ENCODE assay signal across 18 cellular contexts in the genomic region with DNA sequence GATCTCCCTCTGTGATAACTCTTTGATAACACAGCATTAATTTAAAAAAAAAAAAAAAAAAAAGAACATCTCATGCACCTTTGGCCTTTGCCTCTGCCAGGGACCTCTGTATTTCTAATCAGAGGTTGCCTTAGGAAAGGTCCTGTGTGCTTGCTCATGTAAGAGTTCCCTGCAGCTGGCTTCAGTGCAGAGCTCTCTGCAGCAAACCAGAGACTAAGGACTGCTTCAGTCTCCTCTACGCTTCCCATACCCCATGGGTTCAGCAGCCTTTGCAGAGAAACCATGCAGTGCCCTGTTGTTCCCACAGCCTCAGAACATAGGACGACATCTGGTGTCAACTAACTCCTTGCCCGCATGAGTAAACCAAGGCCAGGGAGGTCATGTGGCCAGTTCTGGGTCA.
DNase-seq lines count a peak whose midpoint lies in the region; ATAC-seq, FAIRE-seq and TF ChIP-seq lines count a peak whose summit lies in the region.
"Had no signal": no experiment of that assay in that cellular context is flagged by ENCODE, and none has a peak within 500 bp of the region (broad histone marks: within the 10 kb centered on the region; RNA-seq: fewer than 3 reads in every experiment).

No MANE protein-coding gene starts in this region.

- WGBS in H1 (ENCODE audit: extremely low coverage in 1 of 2, insufficient coverage in 1 of 2, insufficient read length in 1 of 2, insufficient replicate concordance in 2 of 2, low coverage in 1 of 2, low lambda C conversion rate in 2 of 2, missing lambda C conversion rate in 1 of 2), 2 experiments = 81% methylated on average over 3 of the region's 3 CpGs; no CpG with 5 or more reads in 1 of the 2 experiments

- H2BK5ac ChIP-seq in H1 (ENCODE audit: low read depth, low read length) = no peak overlapping the region

- H3K4me3 ChIP-seq in H1 (ENCODE audit: extremely low read depth in 1 of 4, insufficient read depth in 2 of 4, low read depth in 3 of 4, low read length in 4 of 4) = no peak overlapping the region
- H3K4me3 ChIP-seq: A549 had no signal

- no peak overlapping the region for H2AK5ac ChIP-seq in H1 (ENCODE audit: low read depth, low read length)

- H2BK120ac ChIP-seq in H1 (replicated peaks; ENCODE audit: low read depth, low read length) = no peak overlapping the region

- no peaks in the 10 kb centered on the region for H3K9me3 ChIP-seq in H1 (ENCODE audit: insufficient read depth in 2 of 2, low read depth in 1 of 2, low read length in 1 of 2)
- H3K9me3 ChIP-seq: A549, Caco-2 had no signal

- no peak overlapping the region for H2BK20ac ChIP-seq in H1 (ENCODE audit: low read length)

- H3K23ac ChIP-seq in H1 (ENCODE audit: insufficient read length) = no peak overlapping the region

- peak overlapping the region; percentile 90; the same call in 1 of the 2 replicates for H2AFZ ChIP-seq in H1 (ENCODE audit: low read length)

- peaks cover 0 to 6% of the 10 kb centered on the region in 2 donors for H3K9me3 Mint-ChIP-seq in natural killer cell
- H3K9me3 Mint-ChIP-seq: CD4-positive, alpha-beta T cell had no signal

- no peaks in the 10 kb centered on the region for H3K36me3 ChIP-seq in H1 (ENCODE audit: control insufficient read depth in 2 of 4, insufficient read depth in 4 of 4, low read length in 3 of 4)

- CTCF ChIA-PET in H1 (lab: Charles Lee; ENCODE audit: partially characterized antibody) = interaction anchor here (0.9 kb wide), 1 partner anchor 112 kb away, joined by 3 read pairs; no protein-coding TSS in a partner anchor

- H3K27me3 Mint-ChIP-seq in natural killer cell (ENCODE audit: low read depth in 2 of 2) = peaks cover 0 to 10% of the 10 kb centered on the region in 2 donors

- H3K27me3 ChIP-seq in H1 (replicated peaks in 1 of 4; ENCODE audit: control insufficient read depth in 3 of 4, extremely low read depth in 1 of 4, insufficient read depth in 3 of 4, low read length in 3 of 4) = no peaks in the 10 kb centered on the region

- H2BK15ac ChIP-seq in H1 (ENCODE audit: low read length) = no peak overlapping the region

- no peak overlapping the region for H4K8ac ChIP-seq in H1 (ENCODE audit: extremely low read depth, insufficient read depth, low read length)

- H3K18ac ChIP-seq in H1 (ENCODE audit: extremely low read depth, low read length) = no peak overlapping the region

- H4K20me1 ChIP-seq in H1 (replicated peaks in 1 of 2; ENCODE audit: control insufficient read depth in 1 of 2, insufficient read depth in 2 of 2, low read length in 2 of 2) = no peaks in the 10 kb centered on the region

- no peaks in the 10 kb centered on the region for H3K36me3 Mint-ChIP-seq in natural killer cell

- TF ChIP-seq CTCF in H1 (IDR thresholded peaks at IDR 0.05; ENCODE audit: control extremely low read depth in 1 of 3, insufficient read depth in 1 of 3, low read depth in 1 of 3, low read length in 3 of 3) = no peak
- no peak for TF ChIP-seq CTCF in natural killer cell (IDR thresholded peaks at IDR 0.05)

- H3K23me2 ChIP-seq in H1 (ENCODE audit: low read depth, low read length) = peaks cover 2% of the 10 kb centered on the region; the same call in 1 of the 2 replicates

- TF ChIP-seq RAD21 in H1 (IDR thresholded peaks at IDR 0.05 in 1 of 2, conservative IDR thresholded peaks at IDR 0.05 in 1 of 2; ENCODE audit: low read depth in 2 of 2, low read length in 2 of 2) = no peak

- peaks cover 0 to 3% (median 0%) of the 10 kb centered on the region in 4 experiments; a peak in 1 of 7 replicates for H3K4me1 ChIP-seq in H1 (replicated peaks in 1 of 4; ENCODE audit: control insufficient read depth in 3 of 4, insufficient read depth in 4 of 4, low read length in 3 of 4)
- H3K4me1 ChIP-seq: A549, Caco-2 had no signal

- intact Hi-C loops in natural killer cell (cut with micrococcal nuclease) = no loop called here

- no peak for TF ChIP-seq POLR2A in H1 (IDR thresholded peaks at IDR 0.05; ENCODE audit: control extremely low read depth in 1 of 2, low read depth in 2 of 2, low read length in 2 of 2)

- no peak overlapping the region for H3K14ac ChIP-seq in H1 (ENCODE audit: insufficient read length)

- DNase-seq in NCI-H146 (lab: John Stamatoyannopoulos, UW) (peak; percentile 37), NCI-H146 treated with DMSO at 0.1 percent for 48 hours (lab: John Stamatoyannopoulos, UW; ENCODE audit: unreplicated experiment) (no peak), H1 (ENCODE audit: low read depth in 1 of 2, low spot score in 2 of 2) (peak in 1 of 2 experiments; percentile 44), left lobe of liver (ENCODE audit: low spot score) (no peak), natural killer cell (no peak), DMS79 treated with DMSO at 0.1 percent for 48 hours (lab: John Stamatoyannopoulos, UW) (no peak)
- DNase-seq: AML-193; Caco-2; CD4-positive, alpha-beta T cell; GDM1; HCEC 1CT had no signal

- POLR2A ChIA-PET in H1 (lab: Charles Lee; ENCODE audit: partially characterized antibody) = no interaction called here

- no peak overlapping the region for H2BK12ac ChIP-seq in H1 (ENCODE audit: low read depth, low read length)

- no peaks in the 10 kb centered on the region for H3K79me1 ChIP-seq in H1 (ENCODE audit: low read depth, low read length)

- no peak for FAIRE-seq in H1 (lab: Jason Lieb, UNC)
- FAIRE-seq: A549, D721Med, GM12892, GM18507 had no signal

- no peak overlapping the region for H3K4ac ChIP-seq in H1 (replicated peaks; ENCODE audit: insufficient read length, low read depth, low read length)

- no peaks in the 10 kb centered on the region for H3K4me1 Mint-ChIP-seq in natural killer cell

- no peak overlapping the region for H3K4me3 Mint-ChIP-seq in natural killer cell
- H3K4me3 Mint-ChIP-seq: CD4-positive, alpha-beta T cell had no signal

- TF ChIP-seq EP300 in H1 (IDR thresholded peaks at IDR 0.05; ENCODE audit: borderline replicate concordance in 1 of 2, low read depth in 2 of 2, low read length in 2 of 2) = no peak

- H3K4me2 ChIP-seq in H1 (ENCODE audit: insufficient read depth in 1 of 2, low read depth in 2 of 2, low read length in 2 of 2) = no peak overlapping the region
- H3K4me2 ChIP-seq: A549 had no signal

- H3K56ac ChIP-seq in H1 (replicated peaks; ENCODE audit: insufficient read length, low read depth, low read length) = no peak overlapping the region

- H3K79me2 ChIP-seq in H1 (ENCODE audit: control insufficient read depth in 1 of 2, insufficient read depth in 2 of 2, low read length in 2 of 2) = no peaks in the 10 kb centered on the region

- ATAC-seq in left lobe of liver (peak; percentile 59), GM21576 (IDR thresholded peaks at IDR 0.05; ENCODE audit: unreplicated experiment) (no peak), natural killer cell (no peak)

- no peak overlapping the region for H3K27ac ChIP-seq in H1 (ENCODE audit: low read depth, low read length)
- H3K27ac ChIP-seq: 22Rv1, A549, C4-2B had no signal

- no peak overlapping the region for H3K27ac Mint-ChIP-seq in natural killer cell
- H3K27ac Mint-ChIP-seq: CD4-positive, alpha-beta T cell had no signal

- H4K91ac ChIP-seq in H1 (replicated peaks; ENCODE audit: insufficient read length, low read length) = no peak overlapping the region

- H3K9ac ChIP-seq in H1 (replicated peaks in 1 of 4; ENCODE audit: extremely low read depth in 1 of 4, low read depth in 3 of 4, low read length in 3 of 4) = no peak overlapping the region

- H4K5ac ChIP-seq in H1 (ENCODE audit: insufficient read length, low read depth, low read length) = no peak overlapping the region

TF ChIP-seq in H1, 55 proteins besides CTCF, POLR2A, EP300 and RAD21:
- no peak for TF ChIP-seq SP4 (IDR thresholded peaks at IDR 0.05; ENCODE audit: low read length)
- no peak for TF ChIP-seq TCF12 (IDR thresholded peaks at IDR 0.05; ENCODE audit: low read depth, low read length)
- no peak for TF ChIP-seq CBX5 (IDR thresholded peaks at IDR 0.05; ENCODE audit: low read depth, low read length)
- no peak for TF ChIP-seq PHF8 (conservative IDR thresholded peaks at IDR 0.05; ENCODE audit: low read depth, low read length)
- TF ChIP-seq RXRA (IDR thresholded peaks at IDR 0.05; ENCODE audit: insufficient read depth, low read depth, low read length) = no peak
